In the genomic region with DNA sequence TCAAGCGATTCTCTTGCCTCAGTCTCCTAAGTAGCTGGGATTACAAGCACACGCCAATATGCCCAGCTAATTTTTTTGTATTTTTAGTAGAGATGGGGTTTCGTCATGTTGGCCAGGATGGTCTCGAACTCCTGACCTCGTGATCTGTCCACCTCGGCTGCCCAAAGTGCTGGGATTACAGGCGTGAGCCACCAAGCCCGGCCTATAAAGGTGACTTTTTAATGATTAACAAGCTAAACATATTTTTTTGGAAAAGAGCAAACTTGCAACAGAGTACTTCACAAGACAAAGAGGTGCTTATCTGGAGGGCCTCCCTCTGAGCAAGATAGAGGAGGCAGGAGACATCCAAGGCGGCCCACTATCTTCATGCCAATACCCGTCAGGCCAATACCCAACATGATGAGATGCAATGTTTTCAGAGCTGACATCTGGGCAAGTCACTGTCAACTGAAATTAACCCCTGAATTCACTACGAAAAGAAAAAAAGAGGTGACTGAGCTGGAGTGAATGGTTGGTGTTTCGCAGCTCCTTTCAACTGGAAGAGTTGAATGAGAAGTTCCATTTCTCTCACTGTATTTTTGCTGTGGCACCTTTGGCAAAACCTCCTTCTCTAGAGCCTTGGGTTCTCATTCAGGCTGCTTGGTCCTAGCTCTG, we compare ENCODE assay signal across 1 cellular context.
TF ChIP-seq lines count a peak whose summit lies in the region.

No MANE protein-coding gene starts in this region.

TF ChIP-seq in GM23338, 12 proteins besides CTCF, POLR2A, EP300 and RAD21 (continued from another document):
- TF ChIP-seq, protein P1, sequence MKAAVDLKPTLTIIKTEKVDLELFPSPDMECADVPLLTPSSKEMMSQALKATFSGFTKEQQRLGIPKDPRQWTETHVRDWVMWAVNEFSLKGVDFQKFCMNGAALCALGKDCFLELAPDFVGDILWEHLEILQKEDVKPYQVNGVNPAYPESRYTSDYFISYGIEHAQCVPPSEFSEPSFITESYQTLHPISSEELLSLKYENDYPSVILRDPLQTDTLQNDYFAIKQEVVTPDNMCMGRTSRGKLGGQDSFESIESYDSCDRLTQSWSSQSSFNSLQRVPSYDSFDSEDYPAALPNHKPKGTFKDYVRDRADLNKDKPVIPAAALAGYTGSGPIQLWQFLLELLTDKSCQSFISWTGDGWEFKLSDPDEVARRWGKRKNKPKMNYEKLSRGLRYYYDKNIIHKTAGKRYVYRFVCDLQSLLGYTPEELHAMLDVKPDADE (IDR thresholded peaks at IDR 0.05), result no peak
- TF ChIP-seq CREB1 (CRISPR knock-in tag; IDR thresholded peaks at IDR 0.05; ENCODE audit: low read depth) (no peak), ZNF114 (CRISPR knock-in tag; IDR thresholded peaks at IDR 0.05) (no peak), STAT1 (IDR thresholded peaks at IDR 0.05; ENCODE audit: unreplicated experiment) (no peak), POLR2AphosphoS5 (IDR thresholded peaks at IDR 0.05; ENCODE audit: low read depth) (no peak), EZH2phosphoT487 (IDR thresholded peaks at IDR 0.05; ENCODE audit: unreplicated experiment) (no peak)
- TF ChIP-seq, protein P2, sequence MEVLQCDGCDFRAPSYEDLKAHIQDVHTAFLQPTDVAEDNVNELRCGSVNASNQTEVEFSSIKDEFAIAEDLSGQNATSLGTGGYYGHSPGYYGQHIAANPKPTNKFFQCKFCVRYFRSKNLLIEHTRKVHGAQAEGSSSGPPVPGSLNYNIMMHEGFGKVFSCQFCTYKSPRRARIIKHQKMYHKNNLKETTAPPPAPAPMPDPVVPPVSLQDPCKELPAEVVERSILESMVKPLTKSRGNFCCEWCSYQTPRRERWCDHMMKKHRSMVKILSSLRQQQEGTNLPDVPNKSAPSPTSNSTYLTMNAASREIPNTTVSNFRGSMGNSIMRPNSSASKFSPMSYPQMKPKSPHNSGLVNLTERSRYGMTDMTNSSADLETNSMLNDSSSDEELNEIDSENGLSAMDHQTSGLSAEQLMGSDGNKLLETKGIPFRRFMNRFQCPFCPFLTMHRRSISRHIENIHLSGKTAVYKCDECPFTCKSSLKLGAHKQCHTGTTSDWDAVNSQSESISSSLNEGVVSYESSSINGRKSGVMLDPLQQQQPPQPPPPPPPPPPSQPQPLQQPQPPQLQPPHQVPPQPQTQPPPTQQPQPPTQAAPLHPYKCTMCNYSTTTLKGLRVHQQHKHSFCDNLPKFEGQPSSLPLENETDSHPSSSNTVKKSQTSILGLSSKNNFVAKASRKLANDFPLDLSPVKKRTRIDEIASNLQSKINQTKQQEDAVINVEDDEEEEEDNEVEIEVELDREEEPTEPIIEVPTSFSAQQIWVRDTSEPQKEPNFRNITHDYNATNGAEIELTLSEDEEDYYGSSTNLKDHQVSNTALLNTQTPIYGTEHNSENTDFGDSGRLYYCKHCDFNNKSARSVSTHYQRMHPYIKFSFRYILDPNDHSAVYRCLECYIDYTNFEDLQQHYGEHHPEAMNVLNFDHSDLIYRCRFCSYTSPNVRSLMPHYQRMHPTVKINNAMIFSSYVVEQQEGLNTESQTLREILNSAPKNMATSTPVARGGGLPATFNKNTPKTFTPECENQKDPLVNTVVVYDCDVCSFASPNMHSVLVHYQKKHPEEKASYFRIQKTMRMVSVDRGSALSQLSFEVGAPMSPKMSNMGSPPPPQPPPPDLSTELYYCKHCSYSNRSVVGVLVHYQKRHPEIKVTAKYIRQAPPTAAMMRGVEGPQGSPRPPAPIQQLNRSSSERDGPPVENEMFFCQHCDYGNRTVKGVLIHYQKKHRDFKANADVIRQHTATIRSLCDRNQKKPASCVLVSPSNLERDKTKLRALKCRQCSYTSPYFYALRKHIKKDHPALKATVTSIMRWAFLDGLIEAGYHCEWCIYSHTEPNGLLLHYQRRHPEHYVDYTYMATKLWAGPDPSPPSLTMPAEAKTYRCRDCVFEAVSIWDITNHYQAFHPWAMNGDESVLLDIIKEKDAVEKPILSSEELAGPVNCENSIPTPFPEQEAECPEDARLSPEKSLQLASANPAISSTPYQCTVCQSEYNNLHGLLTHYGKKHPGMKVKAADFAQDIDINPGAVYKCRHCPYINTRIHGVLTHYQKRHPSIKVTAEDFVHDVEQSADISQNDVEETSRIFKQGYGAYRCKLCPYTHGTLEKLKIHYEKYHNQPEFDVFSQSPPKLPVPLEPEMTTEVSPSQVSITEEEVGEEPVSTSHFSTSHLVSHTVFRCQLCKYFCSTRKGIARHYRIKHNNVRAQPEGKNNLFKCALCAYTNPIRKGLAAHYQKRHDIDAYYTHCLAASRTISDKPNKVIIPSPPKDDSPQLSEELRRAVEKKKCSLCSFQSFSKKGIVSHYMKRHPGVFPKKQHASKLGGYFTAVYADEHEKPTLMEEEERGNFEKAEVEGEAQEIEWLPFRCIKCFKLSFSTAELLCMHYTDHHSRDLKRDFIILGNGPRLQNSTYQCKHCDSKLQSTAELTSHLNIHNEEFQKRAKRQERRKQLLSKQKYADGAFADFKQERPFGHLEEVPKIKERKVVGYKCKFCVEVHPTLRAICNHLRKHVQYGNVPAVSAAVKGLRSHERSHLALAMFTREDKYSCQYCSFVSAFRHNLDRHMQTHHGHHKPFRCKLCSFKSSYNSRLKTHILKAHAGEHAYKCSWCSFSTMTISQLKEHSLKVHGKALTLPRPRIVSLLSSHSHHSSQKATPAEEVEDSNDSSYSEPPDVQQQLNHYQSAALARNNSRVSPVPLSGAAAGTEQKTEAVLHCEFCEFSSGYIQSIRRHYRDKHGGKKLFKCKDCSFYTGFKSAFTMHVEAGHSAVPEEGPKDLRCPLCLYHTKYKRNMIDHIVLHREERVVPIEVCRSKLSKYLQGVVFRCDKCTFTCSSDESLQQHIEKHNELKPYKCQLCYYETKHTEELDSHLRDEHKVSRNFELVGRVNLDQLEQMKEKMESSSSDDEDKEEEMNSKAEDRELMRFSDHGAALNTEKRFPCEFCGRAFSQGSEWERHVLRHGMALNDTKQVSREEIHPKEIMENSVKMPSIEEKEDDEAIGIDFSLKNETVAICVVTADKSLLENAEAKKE (CRISPR knock-in tag; IDR thresholded peaks at IDR 0.05), result no peak
